Comparison of ENCODE assay signal across 35 cellular contexts in genomic region chr16:85338989-85339388, GRCh38.
"Had no signal": no experiment of that assay in that cellular context is flagged by ENCODE, and none has a peak within 500 bp of the region (broad histone marks: within the 10 kb centered on the region; RNA-seq: fewer than 3 reads in every experiment).

No MANE protein-coding gene starts in this region.

- H3K4me2 ChIP-seq: PC-9 had no signal

- H3K27ac ChIP-seq: ascending aorta, breast epithelium, PC-9, VCaP had no signal

- H2AFZ ChIP-seq: PC-9 had no signal

- H3K4me1 ChIP-seq: ascending aorta, breast epithelium had no signal

- H3K27me3 Mint-ChIP-seq: activated CD8-positive, alpha-beta T cell treated with anti-CD3 and anti-CD28 coated beads for 36 hours had no signal

- H3K4me3 ChIP-seq: ascending aorta, breast epithelium, MG63, PC-9 had no signal

- H3K9me3 Mint-ChIP-seq: activated CD8-positive, alpha-beta T cell treated with anti-CD3 and anti-CD28 coated beads for 36 hours; activated naive CD8-positive, alpha-beta T cell treated with anti-CD3 and anti-CD28 coated beads, Interleukin-2, amount 10 ng/mL, durations not matched to agents 7 days and 5 days; activated T-cell treated with anti-CD3 and anti-CD28 coated beads, Interleukin-2, amount 50 U/mL, for 72 hours; activated T-helper 17 cell treated with anti-CD3 and anti-CD28 coated beads, Interleukin-2, amount 50 U/mL, for 72 hours had no signal

- H3K36me3 Mint-ChIP-seq: activated naive CD8-positive, alpha-beta T cell treated with anti-CD3 and anti-CD28 coated beads, Interleukin-2, amount 10 ng/mL, durations not matched to agents 7 days and 5 days had no signal

- H3K9me3 ChIP-seq: ascending aorta, breast epithelium, MG63 had no signal

- DNase-seq: activated CD4-positive, alpha-beta T cell treated with anti-CD3 and anti-CD28 coated beads for 1 hour; activated CD4-positive, alpha-beta T cell treated with anti-CD3 and anti-CD28 coated beads for 48 hours; activated CD4-positive, alpha-beta T cell treated with anti-CD3 and anti-CD28 coated beads, Interleukin-2, amount 50 U/mL, for 4 hours; activated CD4-positive, CD25-positive, alpha-beta regulatory T cell; activated CD8-positive, alpha-beta T cell treated with anti-CD3 and anti-CD28 coated beads for 36 hours; activated effector memory CD4-positive, alpha-beta T cell treated with anti-CD3 and anti-CD28 coated beads, Interleukin-2, amount 50 U/mL, for 16 hours; activated naive CD4-positive, alpha-beta T cell; activated naive CD4-positive, alpha-beta T cell treated with anti-CD3 and anti-CD28 coated beads, Interleukin-2, amount 50 U/mL, for 16 hours; activated naive CD8-positive, alpha-beta T cell treated with anti-CD3 and anti-CD28 coated beads, Interleukin-2, amount 10 ng/mL, durations not matched to agents 7 days and 5 days; activated T-cell treated with anti-CD3 and anti-CD28 coated beads, Interleukin-2, amount 50 U/mL, for 1 hour; activated T-cell treated with anti-CD3 and anti-CD28 coated beads, Interleukin-2, amount 50 U/mL, for 72 hours; amygdala; Kasumi-1; KG1; MG63; NCI-H1048; NCI-H1105 treated with DMSO at 0.1 percent for 48 hours; NCI-H1436; NCI-H1694; NCI-H1930; NCI-H2081 treated with DMSO at 0.1 percent for 48 hours; NCI-H345; NCI-H524 treated with DMSO at 0.1 percent for 48 hours; NCI-H748 treated with DMSO at 0.1 percent for 48 hours; NK-92 treated with Interleukin-12 subunit alpha and Interleukin-12 subunit beta, amount 100 ng/mL, for 24 hours; PC-9; Right ventricle myocardium superior; SW 1271; T-helper 1 cell; T-helper 2 cell; T-helper 9 cell had no signal

- H3K27me3 ChIP-seq: ascending aorta, breast epithelium, MG63 had no signal

- ATAC-seq: activated CD8-positive, alpha-beta T cell treated with anti-CD3 and anti-CD28 coated beads for 36 hours; activated T-cell treated with anti-CD3 and anti-CD28 coated beads, Interleukin-2, amount 50 U/mL, for 72 hours; activated T-helper 17 cell treated with anti-CD3 and anti-CD28 coated beads, Interleukin-2, amount 50 U/mL, for 72 hours had no signal

- H3K27ac Mint-ChIP-seq: activated CD8-positive, alpha-beta T cell treated with anti-CD3 and anti-CD28 coated beads for 36 hours; activated naive CD8-positive, alpha-beta T cell treated with anti-CD3 and anti-CD28 coated beads, Interleukin-2, amount 10 ng/mL, durations not matched to agents 7 days and 5 days; activated T-cell treated with anti-CD3 and anti-CD28 coated beads, Interleukin-2, amount 50 U/mL, for 72 hours; activated T-helper 17 cell treated with anti-CD3 and anti-CD28 coated beads, Interleukin-2, amount 50 U/mL, for 72 hours had no signal

- H3K36me3 ChIP-seq: ascending aorta, breast epithelium, MG63 had no signal

- H3K4me3 Mint-ChIP-seq: activated CD8-positive, alpha-beta T cell treated with anti-CD3 and anti-CD28 coated beads for 36 hours; activated naive CD8-positive, alpha-beta T cell treated with anti-CD3 and anti-CD28 coated beads, Interleukin-2, amount 10 ng/mL, durations not matched to agents 7 days and 5 days; activated T-cell treated with anti-CD3 and anti-CD28 coated beads, Interleukin-2, amount 50 U/mL, for 72 hours; activated T-helper 17 cell treated with anti-CD3 and anti-CD28 coated beads, Interleukin-2, amount 50 U/mL, for 72 hours had no signal
